ENCODE assay signal across 2 cellular contexts in genomic region chr4:151195801-151196200, GRCh38.
TF ChIP-seq lines count a peak whose summit lies in the region.

No MANE protein-coding gene starts in this region.

TF ChIP-seq in A549, 52 proteins besides CTCF, POLR2A, EP300 and RAD21 (continued from another document):
- TF ChIP-seq MYC (IDR thresholded peaks at IDR 0.05; ENCODE audit: borderline replicate concordance, low read length) (no peak), ATOH8 (CRISPR knock-in tag; IDR thresholded peaks at IDR 0.05; ENCODE audit: low read depth) (no peak), BHLHE40 (IDR thresholded peaks at IDR 0.05; ENCODE audit: low read depth, low read length) (no peak), RCOR1 (IDR thresholded peaks at IDR 0.05; ENCODE audit: low read depth, low read length) (no peak), NFE2L2 (conservative IDR thresholded peaks at IDR 0.05; ENCODE audit: low read length) (no peak), FOSL2 (IDR thresholded peaks at IDR 0.05) (no peak), FOSL2 (CRISPR knock-in tag; IDR thresholded peaks at IDR 0.05) (no peak), CBX8 (IDR thresholded peaks at IDR 0.05) (no peak), PHF8 (IDR thresholded peaks at IDR 0.05; ENCODE audit: borderline replicate concordance, low read depth) (no peak), ZFP36 (IDR thresholded peaks at IDR 0.05; ENCODE audit: borderline replicate concordance, partially characterized antibody) (no peak), KDM5A (IDR thresholded peaks at IDR 0.05) (no peak), NR3C1 (IDR thresholded peaks at IDR 0.05) (no peak), TP53 (CRISPR knock-in tag; IDR thresholded peaks at IDR 0.05) (no peak), HOXB13 (CRISPR knock-in tag; IDR thresholded peaks at IDR 0.05; ENCODE audit: low read depth) (no peak), FOXS1 (CRISPR knock-in tag; IDR thresholded peaks at IDR 0.05) (no peak), HOXB5 (CRISPR knock-in tag; IDR thresholded peaks at IDR 0.05) (no peak), HDAC2 (IDR thresholded peaks at IDR 0.05) (no peak), POLR2AphosphoS2 (conservative IDR thresholded peaks at IDR 0.05; ENCODE audit: low read length) (no peak), RFX5 (IDR thresholded peaks at IDR 0.05) (no peak)
- TF ChIP-seq, protein P1, sequence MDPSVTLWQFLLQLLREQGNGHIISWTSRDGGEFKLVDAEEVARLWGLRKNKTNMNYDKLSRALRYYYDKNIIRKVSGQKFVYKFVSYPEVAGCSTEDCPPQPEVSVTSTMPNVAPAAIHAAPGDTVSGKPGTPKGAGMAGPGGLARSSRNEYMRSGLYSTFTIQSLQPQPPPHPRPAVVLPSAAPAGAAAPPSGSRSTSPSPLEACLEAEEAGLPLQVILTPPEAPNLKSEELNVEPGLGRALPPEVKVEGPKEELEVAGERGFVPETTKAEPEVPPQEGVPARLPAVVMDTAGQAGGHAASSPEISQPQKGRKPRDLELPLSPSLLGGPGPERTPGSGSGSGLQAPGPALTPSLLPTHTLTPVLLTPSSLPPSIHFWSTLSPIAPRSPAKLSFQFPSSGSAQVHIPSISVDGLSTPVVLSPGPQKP (IDR thresholded peaks at IDR 0.05; ENCODE audit: low read depth, low read length) = no peak

TF ChIP-seq in endothelial cell of umbilical vein, 7 proteins besides CTCF, POLR2A, EP300 and RAD21 (continued from another document):
- TF ChIP-seq JUN (IDR thresholded peaks at IDR 0.05; ENCODE audit: borderline replicate concordance, insufficient read depth, insufficient read length, low read depth) = peak; percentile 66
- TF ChIP-seq FOS (IDR thresholded peaks at IDR 0.05; ENCODE audit: borderline replicate concordance, insufficient read depth, low read length) = peak; percentile 67
- TF ChIP-seq GATA2 (IDR thresholded peaks at IDR 0.05; ENCODE audit: insufficient read depth, insufficient read length, low read depth, low read length) = peak; percentile 22
TF ChIP-seq in endothelial cell of umbilical vein: peak in this region for 3.
